In the genomic region with DNA sequence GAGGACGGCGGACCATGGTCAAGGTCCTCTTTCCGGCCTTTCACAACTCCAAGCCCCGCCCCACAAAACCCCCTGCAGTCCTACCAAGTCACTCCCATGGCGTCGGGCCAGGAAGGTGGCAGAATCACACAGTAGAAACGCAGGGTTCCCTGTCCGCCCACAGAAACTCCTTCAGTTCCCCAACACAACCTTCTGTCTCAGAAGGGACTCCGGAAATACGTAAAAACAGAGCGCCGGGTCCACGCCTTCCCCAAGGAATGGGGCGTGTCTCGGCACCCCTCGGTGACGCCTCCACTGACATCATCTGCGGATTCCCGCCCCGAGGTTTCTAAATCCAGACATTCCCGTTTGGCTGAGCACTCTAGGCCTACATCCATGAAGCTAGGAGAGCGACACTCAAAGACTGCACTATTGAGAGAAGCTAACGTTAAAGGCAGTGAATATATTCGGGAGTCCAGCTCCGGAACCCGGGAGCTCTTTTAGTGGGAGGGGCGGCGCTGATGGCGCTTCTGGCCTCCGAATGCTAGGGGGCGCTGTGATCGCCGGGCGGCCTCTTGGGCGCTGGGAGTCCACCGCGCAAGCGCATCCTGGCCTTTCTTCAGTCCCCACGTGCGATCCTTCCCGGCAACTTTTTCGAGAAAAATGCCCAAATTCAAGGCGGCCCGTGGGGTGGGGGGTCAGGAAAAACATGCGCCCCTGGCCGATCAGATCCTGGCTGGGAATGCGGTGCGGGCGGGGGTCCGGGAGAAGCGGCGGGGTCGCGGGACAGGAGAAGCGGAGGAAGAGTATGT, we compare ENCODE assay signal across 8 cellular contexts. TPM values are rescaled to one million over a fixed set of nuclear protein-coding genes. Genes with fewer than 3 reads are reported as not detected.
DNase-seq lines count a peak whose midpoint lies in the region; ATAC-seq and TF ChIP-seq lines count a peak whose summit lies in the region.

BYSL (plus strand) TSS at position 579 of the 791 bp plus-strand sequence; CDS start at position 643, 64 bp downstream.
A gene with protein sequence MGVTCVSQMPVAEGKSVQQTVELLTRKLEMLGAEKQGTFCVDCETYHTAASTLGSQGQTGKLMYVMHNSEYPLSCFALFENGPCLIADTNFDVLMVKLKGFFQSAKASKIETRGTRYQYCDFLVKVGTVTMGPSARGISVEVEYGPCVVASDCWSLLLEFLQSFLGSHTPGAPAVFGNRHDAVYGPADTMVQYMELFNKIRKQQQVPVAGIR (minus strand): TSS at position 219 of the 791 bp plus-strand sequence. CDS start 121 bp downstream, at position 98.

- peak within 1 kb of the TSS; percentile 98 for H3K27ac Mint-ChIP-seq in activated CD4-positive, alpha-beta T cell treated with anti-CD3 and anti-CD28 coated beads, Interleukin-2, amount 10 ng/mL, durations not matched to agents 24 days and 14 days

- H3K27ac ChIP-seq in C4-2B, result peak within 1 kb of the TSS; percentile 83
- peak within 1 kb of the TSS; percentile 88 to 96 for H3K27ac ChIP-seq in coronary artery

- H3K36me3 Mint-ChIP-seq in activated CD4-positive, alpha-beta T cell treated with anti-CD3 and anti-CD28 coated beads, Interleukin-2, amount 10 ng/mL, durations not matched to agents 24 days and 14 days (ENCODE audit: low read depth), result peaks cover 34% of the 10 kb centered on the region

- TF ChIP-seq CTCF in C4-2B (conservative IDR thresholded peaks at IDR 0.05), result peak; percentile 99
- TF ChIP-seq CTCF in coronary artery (IDR thresholded peaks at IDR 0.05), result peak; percentile 96

- DNase-seq in NCI-H526 (lab: John Stamatoyannopoulos, UW) (peak; percentile 87 to 95), coronary artery (ENCODE audit: low spot score) (peak; percentile 93), left kidney (ENCODE audit: low read depth, low spot score) (peak; percentile 98)
- peak; percentile 99 for DNase-seq in activated CD4-positive, alpha-beta T cell treated with anti-CD3 and anti-CD28 coated beads, Interleukin-2, amount 10 ng/mL, durations not matched to agents 24 days and 14 days
- peak; percentile 96 to 97 for DNase-seq in stimulated activated CD4-positive, alpha-beta T cell treated with anti-CD3 and anti-CD28 coated beads, Interleukin-2, amount 100 ng/mL, for 24 hours

- intact Hi-C loops in activated CD4-positive, alpha-beta T cell treated with anti-CD3 and anti-CD28 coated beads, Interleukin-2, amount 10 ng/mL, durations not matched to agents 24 days and 14 days (cut with micrococcal nuclease), result loop anchor here (1.0 to 5.0 kb wide), 12 partner anchors 15 to 848 kb away; partner anchors contain the start of genes CCND3, MRPS10, NFYA and OARD1

- ATAC-seq in GM19324 (IDR thresholded peaks at IDR 0.05; ENCODE audit: low FRiP score, unreplicated experiment) (peak; percentile 94), HG03469 (IDR thresholded peaks at IDR 0.05; ENCODE audit: unreplicated experiment) (peak; percentile 78)

- H3K4me1 Mint-ChIP-seq in activated CD4-positive, alpha-beta T cell treated with anti-CD3 and anti-CD28 coated beads, Interleukin-2, amount 10 ng/mL, durations not matched to agents 24 days and 14 days, result peaks cover 49% of the 10 kb centered on the region

- H3K9me3 Mint-ChIP-seq in activated CD4-positive, alpha-beta T cell treated with anti-CD3 and anti-CD28 coated beads, Interleukin-2, amount 10 ng/mL, durations not matched to agents 24 days and 14 days, result no peaks in the 10 kb centered on the region

- no peaks in the 10 kb centered on the region for H3K27me3 Mint-ChIP-seq in activated CD4-positive, alpha-beta T cell treated with anti-CD3 and anti-CD28 coated beads, Interleukin-2, amount 10 ng/mL, durations not matched to agents 24 days and 14 days

- peak within 1 kb of the TSS; percentile 82 for H3K4me3 ChIP-seq in coronary artery

- H3K4me3 Mint-ChIP-seq in activated CD4-positive, alpha-beta T cell treated with anti-CD3 and anti-CD28 coated beads, Interleukin-2, amount 10 ng/mL, durations not matched to agents 24 days and 14 days, result peak within 1 kb of the TSS; percentile 100

RNA-seq across cellular contexts. Expression of gene BYSL, which starts in this region (rescaled TPM):
- total RNA-seq in activated CD4-positive, alpha-beta T cell treated with anti-CD3 and anti-CD28 coated beads, Interleukin-2, amount 10 ng/mL, durations not matched to agents 24 days and 14 days, result 79.6 and 81.4 TPM in 2 replicates

RNA-seq across cellular contexts. Expression of the second gene that starts in this region (rescaled TPM):
- total RNA-seq in activated CD4-positive, alpha-beta T cell treated with anti-CD3 and anti-CD28 coated beads, Interleukin-2, amount 10 ng/mL, durations not matched to agents 24 days and 14 days, result 21.9 and 22.8 TPM in 2 replicates

Comparison
In these comparisons a context has a peak if more than half of its experiments do, and no peak if none do; other contexts are left out.
1. Peak in every context shown above with its lines: DNase-seq, ATAC-seq, H3K4me3 ChIP-seq and H3K27ac ChIP-seq.